16 cellular contexts compared by ENCODE assay signal in genomic region chr4:169933531-169933930, GRCh38.
A peak's percentile ranks its signal among the peaks of the same experiment; 100 is the strongest.
DNase-seq lines count a peak whose midpoint lies in the region; ATAC-seq and TF ChIP-seq lines count a peak whose summit lies in the region.
"Had no signal": no experiment of that assay in that cellular context is flagged by ENCODE, and none has a peak within 500 bp of the region (broad histone marks: within the 10 kb centered on the region; RNA-seq: fewer than 3 reads in every experiment).

No MANE protein-coding gene starts in this region.

- H2BK120ac ChIP-seq in trophoblast cell (ENCODE audit: insufficient read depth, low read length, poor library complexity): no peak overlapping the region

- H3K27me3 Mint-ChIP-seq in HFFc6 (ENCODE audit: insufficient read depth): peaks cover 5% of the 10 kb centered on the region
- H3K27me3 Mint-ChIP-seq: CD4-positive, CD25-positive, alpha-beta regulatory T cell had no signal

- no peak overlapping the region for H3K4me3 Mint-ChIP-seq in HFFc6
- H3K4me3 Mint-ChIP-seq: CD4-positive, CD25-positive, alpha-beta regulatory T cell had no signal

- no peaks in the 10 kb centered on the region for H3K4me1 ChIP-seq in SK-N-SH (ENCODE audit: control insufficient read depth in 1 of 2, insufficient read depth in 2 of 2, low read depth in 1 of 2, low read length in 1 of 2)
- H3K4me1 ChIP-seq in trophoblast cell (ENCODE audit: control insufficient read depth in 1 of 2, insufficient read depth in 2 of 2, low read length in 2 of 2): peaks cover 7 to 9% of the 10 kb centered on the region in 2 experiments
- H3K4me1 ChIP-seq in Peyer's patch: no peaks in the 10 kb centered on the region
- H3K4me1 ChIP-seq: BLaER1 treated with 17β-estradiol and CSF1 and Interleukin-3, amounts not matched to agents 10 nM and 100 nM had no signal

- H3K4ac ChIP-seq in trophoblast cell (ENCODE audit: low read depth, low read length): no peak overlapping the region

- H3K14ac ChIP-seq in trophoblast cell (ENCODE audit: low read length): no peak overlapping the region

- no peak for TF ChIP-seq EP300 in SK-N-SH (IDR thresholded peaks at IDR 0.05; ENCODE audit: borderline replicate concordance in 1 of 2, low read depth in 1 of 2, low read length in 1 of 2)

- no peak overlapping the region for H4K8ac ChIP-seq in trophoblast cell (ENCODE audit: low read depth, low read length)

- H3K18ac ChIP-seq in trophoblast cell (ENCODE audit: low read length): no peak overlapping the region

- no peaks in the 10 kb centered on the region for H3K36me3 ChIP-seq in SK-N-SH (replicated peaks in 1 of 2; ENCODE audit: control insufficient read depth in 1 of 2, insufficient read depth in 2 of 2, low read length in 1 of 2)
- H3K36me3 ChIP-seq in WERI-Rb-1: no peaks in the 10 kb centered on the region
- no peaks in the 10 kb centered on the region for H3K36me3 ChIP-seq in trophoblast cell (ENCODE audit: control insufficient read depth in 1 of 2, insufficient read depth in 2 of 2, low read length in 2 of 2)
- no peaks in the 10 kb centered on the region for H3K36me3 ChIP-seq in Peyer's patch
- H3K36me3 ChIP-seq: BLaER1 treated with 17β-estradiol and CSF1 and Interleukin-3, amounts not matched to agents 10 nM and 100 nM; HAP-1 had no signal

- H3K27ac ChIP-seq in SK-N-SH (ENCODE audit: low read depth in 2 of 2, low read length in 1 of 2): no peak overlapping the region
- H3K27ac ChIP-seq in WERI-Rb-1: no peak overlapping the region
- peak overlapping the region; percentile 95 for H3K27ac ChIP-seq in trophoblast cell (ENCODE audit: low read depth, low read length)
- no peak overlapping the region for H3K27ac ChIP-seq in Peyer's patch
- H3K27ac ChIP-seq: BLaER1 treated with 17β-estradiol and CSF1 and Interleukin-3, amounts not matched to agents 10 nM and 100 nM had no signal

- TF ChIP-seq RAD21 in SK-N-SH (IDR thresholded peaks at IDR 0.05; ENCODE audit: low read length): no peak

- no peak overlapping the region for H3K27ac Mint-ChIP-seq in HFFc6
- H3K27ac Mint-ChIP-seq: CD4-positive, CD25-positive, alpha-beta regulatory T cell had no signal

- H3K27me3 ChIP-seq in SK-N-SH (ENCODE audit: insufficient read depth) (no peaks in the 10 kb centered on the region), WERI-Rb-1 (ENCODE audit: insufficient read depth, low read depth, severe bottlenecking) (no peaks in the 10 kb centered on the region), trophoblast cell (ENCODE audit: insufficient read depth, low read length) (no peaks in the 10 kb centered on the region), Peyer's patch (no peaks in the 10 kb centered on the region)
- H3K27me3 ChIP-seq: BLaER1 treated with 17β-estradiol and CSF1 and Interleukin-3, amounts not matched to agents 10 nM and 100 nM had no signal

- TF ChIP-seq CTCF in SK-N-SH (IDR thresholded peaks at IDR 0.05): no peak
- no peak for TF ChIP-seq CTCF in HFFc6 (IDR thresholded peaks at IDR 0.05)
- no peak for TF ChIP-seq CTCF in WERI-Rb-1 (IDR thresholded peaks at IDR 0.05; ENCODE audit: low read depth, low read length)
- no peak for TF ChIP-seq CTCF in Peyer's patch (IDR thresholded peaks at IDR 0.05)

- no peak overlapping the region for H4K91ac ChIP-seq in trophoblast cell (ENCODE audit: low read depth, low read length)

- no peaks in the 10 kb centered on the region for H3F3A ChIP-seq in SK-N-SH (replicated peaks; ENCODE audit: insufficient read depth)

- no peak for TF ChIP-seq POLR2A in Peyer's patch (IDR thresholded peaks at IDR 0.05)

- CTCF ChIA-PET in SK-N-SH (lab: Yijun Ruan, JAX): no interaction called here

- H3K4me3 ChIP-seq in SK-N-SH (ENCODE audit: low read depth in 2 of 2, low read length in 1 of 2): no peak overlapping the region
- H3K4me3 ChIP-seq in WERI-Rb-1 (ENCODE audit: low read depth, low read length): no peak overlapping the region
- no peak overlapping the region for H3K4me3 ChIP-seq in trophoblast cell (ENCODE audit: low read depth, low read length)
- H3K4me3 ChIP-seq in Peyer's patch: no peak overlapping the region
- H3K4me3 ChIP-seq: BLaER1 treated with 17β-estradiol and CSF1 and Interleukin-3, amounts not matched to agents 10 nM and 100 nM; HAP-1 had no signal

- H2BK5ac ChIP-seq in trophoblast cell (ENCODE audit: low read depth, low read length, poor library complexity): no peak overlapping the region

- H3K23ac ChIP-seq in trophoblast cell (ENCODE audit: low read length): no peak overlapping the region

- H2AK5ac ChIP-seq in trophoblast cell (ENCODE audit: low read length): no peak overlapping the region

- H3K9me3 ChIP-seq in SK-N-SH: no peaks in the 10 kb centered on the region
- H3K9me3 ChIP-seq in WERI-Rb-1 (ENCODE audit: severe bottlenecking): peaks cover 2% of the 10 kb centered on the region
- H3K9me3 ChIP-seq in trophoblast cell (ENCODE audit: insufficient read depth, low read depth, low read length): no peaks in the 10 kb centered on the region
- no peaks in the 10 kb centered on the region for H3K9me3 ChIP-seq in Peyer's patch
- H3K9me3 ChIP-seq: HAP-1 had no signal

- no peaks in the 10 kb centered on the region for H3K36me3 Mint-ChIP-seq in HFFc6 (ENCODE audit: low read depth)
- H3K36me3 Mint-ChIP-seq: CD4-positive, CD25-positive, alpha-beta regulatory T cell had no signal

- no peak overlapping the region for H3K4me2 ChIP-seq in SK-N-SH
- no peak overlapping the region for H3K4me2 ChIP-seq in trophoblast cell (ENCODE audit: low read length)
- H3K4me2 ChIP-seq: BLaER1 treated with 17β-estradiol and CSF1 and Interleukin-3, amounts not matched to agents 10 nM and 100 nM had no signal

- no peaks in the 10 kb centered on the region for H3K79me2 ChIP-seq in SK-N-SH (ENCODE audit: insufficient read depth)
- H3K79me2 ChIP-seq in trophoblast cell (ENCODE audit: control insufficient read depth, insufficient read depth, low read length, poor library complexity): peaks cover 4% of the 10 kb centered on the region

- H3K9me2 ChIP-seq in SK-N-SH: no peaks in the 10 kb centered on the region

- POLR2A ChIA-PET in SK-N-SH (lab: Yijun Ruan, JAX): no interaction called here

- no peak overlapping the region for H3K9ac ChIP-seq in SK-N-SH
- H3K9ac ChIP-seq in trophoblast cell (ENCODE audit: low read length): no peak overlapping the region
- H3K9ac ChIP-seq: BLaER1 treated with 17β-estradiol and CSF1 and Interleukin-3, amounts not matched to agents 10 nM and 100 nM had no signal

- ATAC-seq in SK-N-SH treated with all-trans-retinoic acid at 6 μM for 48 hours (no peak), HG03432 (IDR thresholded peaks at IDR 0.05; ENCODE audit: unreplicated experiment) (no peak)

- H4K12ac ChIP-seq in trophoblast cell (ENCODE audit: low read depth, low read length): no peak overlapping the region

- H2AFZ ChIP-seq in SK-N-SH (ENCODE audit: low read depth) (0 out of 2 replicates have a peak overlapping the region, but pooled peaks have one; percentile 35), trophoblast cell (ENCODE audit: insufficient read depth, low read length, poor library complexity) (no peak overlapping the region)

- WGBS in SK-N-SH (ENCODE audit: low lambda C conversion rate): 58% methylated on average over 3 of the region's 3 CpGs
- no CpG with 5 or more reads among the region's 3 CpGs for WGBS in trophoblast cell (ENCODE audit: extremely low coverage, insufficient coverage, insufficient read length)

- peaks cover 13% of the 10 kb centered on the region; the same call in 1 of the 2 replicates for H3K4me1 Mint-ChIP-seq in HFFc6 (ENCODE audit: low read depth)
- H3K4me1 Mint-ChIP-seq: CD4-positive, CD25-positive, alpha-beta regulatory T cell had no signal

- H3K9me3 Mint-ChIP-seq in HFFc6: no peaks in the 10 kb centered on the region

- peaks cover 11% of the 10 kb centered on the region for H3K79me1 ChIP-seq in trophoblast cell (ENCODE audit: low read length)

- no peaks in the 10 kb centered on the region for H4K20me1 ChIP-seq in SK-N-SH (ENCODE audit: insufficient read depth)
- H4K20me1 ChIP-seq: BLaER1 treated with 17β-estradiol and CSF1 and Interleukin-3, amounts not matched to agents 10 nM and 100 nM had no signal

- DNase-seq in SK-N-SH: no peak
- peak; percentile 4 for DNase-seq in HFFc6
- DNase-seq in WERI-Rb-1: peak; percentile 43
- peak; percentile 84 to 96 for DNase-seq in trophoblast cell
- DNase-seq in activated T-cell treated with anti-CD3 and anti-CD28 coated beads, Interleukin-2, amount 50 U/mL, for 1 hour: no peak
- DNase-seq in Peyer's patch: no peak
- DNase-seq: 8988T; ACHN; Calu3; CD4-positive, CD25-positive, alpha-beta regulatory T cell; DMS 273 treated with DMSO at 0.1 percent for 48 hours; GOT3 had no signal

- H2BK12ac ChIP-seq in trophoblast cell (ENCODE audit: low read length): no peak overlapping the region

TF ChIP-seq in SK-N-SH, 30 proteins besides CTCF, POLR2A, EP300 and RAD21 (continues in another document):
- TF ChIP-seq CHD2 (IDR thresholded peaks at IDR 0.05; ENCODE audit: low read length, partially characterized antibody) (no peak), SIN3A (IDR thresholded peaks at IDR 0.05; ENCODE audit: borderline replicate concordance, low read depth, low read length) (no peak), IRF3 (IDR thresholded peaks at IDR 0.05; ENCODE audit: low read depth, low read length) (no peak), FOSL2 (IDR thresholded peaks at IDR 0.05; ENCODE audit: borderline replicate concordance, low read depth) (no peak)

TF ChIP-seq in SK-N-SH treated with all-trans-retinoic acid at 6 μM for 48 hours, 23 proteins besides CTCF, POLR2A, EP300 and RAD21 (continues in another document):
- TF ChIP-seq PATZ1 (CRISPR knock-in tag; IDR thresholded peaks at IDR 0.05; ENCODE audit: borderline replicate concordance) (no peak), OSR1 (CRISPR knock-in tag; IDR thresholded peaks at IDR 0.05) (no peak)

Comparison
In these comparisons a context has a peak if more than half of its experiments do, and no peak if none do; other contexts are left out.
1. DNase-seq: peak in HFFc6 (single experiment), WERI-Rb-1 (single experiment) and trophoblast cell (2 of 2); none in SK-N-SH (single experiment), activated T-cell treated with anti-CD3 and anti-CD28 coated beads, Interleukin-2, amount 50 U/mL, for 1 hour (single experiment) and Peyer's patch (0 of 3).